Comparison of ENCODE assay signal across 11 cellular contexts in the genomic region with DNA sequence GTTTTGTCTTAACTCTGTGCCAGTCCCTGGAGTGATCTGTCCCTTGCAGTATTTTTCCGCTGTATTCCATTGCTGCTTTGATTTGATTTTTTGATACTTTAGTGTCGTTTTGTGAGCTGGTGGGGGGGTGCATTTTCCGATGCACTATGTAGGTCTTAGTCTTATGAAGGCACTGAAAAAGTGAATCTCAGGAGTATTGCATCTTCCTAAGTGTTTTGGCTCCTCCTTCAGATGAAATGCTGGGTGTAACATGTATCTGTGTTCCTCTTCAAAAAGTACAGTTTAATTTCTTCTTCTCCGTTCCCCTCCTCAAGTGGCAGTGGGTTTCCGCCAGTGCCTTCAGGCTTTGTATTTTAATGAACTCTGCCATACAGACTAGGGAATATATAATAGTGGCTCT.
A peak's percentile ranks its signal among the peaks of the same experiment; 100 is the strongest.
DNase-seq lines count a peak whose midpoint lies in the region; ATAC-seq and TF ChIP-seq lines count a peak whose summit lies in the region.
"Had no signal": no experiment of that assay in that cellular context is flagged by ENCODE, and none has a peak within 500 bp of the region (broad histone marks: within the 10 kb centered on the region; RNA-seq: fewer than 3 reads in every experiment).

No MANE protein-coding gene starts in this region.

- CTCF ChIA-PET in OCI-LY7 (lab: Charles Lee; ENCODE audit: unreplicated experiment) = no interaction called here
- CTCF ChIA-PET in naive thymus-derived CD4-positive, alpha-beta T cell (lab: Charles Lee) = no interaction called here

- H3K27ac Mint-ChIP-seq in naive thymus-derived CD4-positive, alpha-beta T cell = no peak overlapping the region
- H3K27ac Mint-ChIP-seq: activated CD4-positive, alpha-beta T cell treated with anti-CD3 and anti-CD28 coated beads for 36 hours; brain; CD4-positive, alpha-beta T cell had no signal

- peaks cover 0 to 14% (median 2%) of the 10 kb centered on the region in 12 donors for H3K4me1 ChIP-seq in heart left ventricle
- no peaks in the 10 kb centered on the region for H3K4me1 ChIP-seq in right atrium auricular region
- H3K4me1 ChIP-seq in OCI-LY7 (ENCODE audit: insufficient read depth, low read length, poor library complexity, severe bottlenecking) = peaks cover 5% of the 10 kb centered on the region
- H3K4me1 ChIP-seq in subcutaneous abdominal adipose tissue (ENCODE audit: control insufficient read depth in 5 of 5, insufficient read depth in 5 of 5, low read length in 5 of 5) = peaks cover 0 to 6% (median 0%) of the 10 kb centered on the region in 5 donors
- H3K4me1 ChIP-seq in testis = no peaks in the 10 kb centered on the region
- H3K4me1 ChIP-seq in naive thymus-derived CD4-positive, alpha-beta T cell (ENCODE audit: control insufficient read depth in 2 of 2, insufficient read depth in 2 of 2, low read length in 2 of 2) = no peaks in the 10 kb centered on the region

- H3K9me2 ChIP-seq in OCI-LY7 (ENCODE audit: insufficient read depth, low read length) = no peaks in the 10 kb centered on the region

- H3K4me1 Mint-ChIP-seq in naive thymus-derived CD4-positive, alpha-beta T cell = peaks cover 0 to 5% (median 0%) of the 10 kb centered on the region in 7 donors
- H3K4me1 Mint-ChIP-seq: brain had no signal

- H3K4me2 ChIP-seq in OCI-LY7 (ENCODE audit: low read length) = no peak overlapping the region

- H3K9ac ChIP-seq in subcutaneous abdominal adipose tissue (ENCODE audit: low read length in 5 of 5) = no peak overlapping the region

- H3K36me3 ChIP-seq in heart left ventricle (no peaks in the 10 kb centered on the region), right atrium auricular region (no peaks in the 10 kb centered on the region), OCI-LY7 (ENCODE audit: insufficient read depth, low read length) (no peaks in the 10 kb centered on the region), subcutaneous abdominal adipose tissue (ENCODE audit: control insufficient read depth in 5 of 5, insufficient read depth in 5 of 5, low read length in 5 of 5) (no peaks in the 10 kb centered on the region), testis (ENCODE audit: low read depth, missing control alignments) (no peaks in the 10 kb centered on the region)
- H3K36me3 ChIP-seq in naive thymus-derived CD4-positive, alpha-beta T cell (ENCODE audit: control insufficient read depth in 2 of 3, insufficient read depth in 3 of 3, low read length in 3 of 3) = no peaks in the 10 kb centered on the region

- TF ChIP-seq CTCF in heart left ventricle (IDR thresholded peaks at IDR 0.05) (no peak), right atrium auricular region (IDR thresholded peaks at IDR 0.05) (no peak), OCI-LY7 (conservative IDR thresholded peaks at IDR 0.05; ENCODE audit: low read length) (no peak), epithelial cell of proximal tubule (conservative IDR thresholded peaks at IDR 0.05; ENCODE audit: low read depth, low read length) (peak; percentile 26), testis (IDR thresholded peaks at IDR 0.05) (no peak)

- intact Hi-C loops in heart left ventricle (cut with DNase I) = loop anchor here in 3 of 10 donors (5.0 to 10.0 kb wide), 3 partner anchors 67 to 627 kb away; no protein-coding TSS in a partner anchor
- intact Hi-C loops in OCI-LY7 (cut with micrococcal nuclease; ENCODE audit: unreplicated experiment) = no loop called here
- intact Hi-C loops in testis (cut with DNase I; ENCODE audit: low total_unique reads) = no loop called here
- intact Hi-C loops in naive thymus-derived CD4-positive, alpha-beta T cell (cut with micrococcal nuclease) = no loop called here

- no peak for TF ChIP-seq POLR2A in heart left ventricle (IDR thresholded peaks at IDR 0.05)
- no peak for TF ChIP-seq POLR2A in testis (IDR thresholded peaks at IDR 0.05)

- H3K27me3 ChIP-seq in heart left ventricle (no peaks in the 10 kb centered on the region), right atrium auricular region (no peaks in the 10 kb centered on the region), subcutaneous abdominal adipose tissue (ENCODE audit: control insufficient read depth in 5 of 5, insufficient read depth in 4 of 5, low read length in 5 of 5) (no peaks in the 10 kb centered on the region), testis (no peaks in the 10 kb centered on the region)
- H3K27me3 ChIP-seq in naive thymus-derived CD4-positive, alpha-beta T cell (ENCODE audit: control insufficient read depth in 2 of 2, insufficient read depth in 2 of 2, low read length in 2 of 2) = no peaks in the 10 kb centered on the region

- DNase-seq in heart left ventricle (no peak), right atrium auricular region (ENCODE audit: low spot score) (no peak), OCI-LY7 (ENCODE audit: low spot score) (no peak), epithelial cell of proximal tubule (ENCODE audit: low read depth) (no peak), testis (no peak)
- no peak for DNase-seq in naive thymus-derived CD4-positive, alpha-beta T cell
- DNase-seq: activated CD4-positive, alpha-beta T cell treated with anti-CD3 and anti-CD28 coated beads for 36 hours; CD4-positive, alpha-beta T cell had no signal

- H3K27ac ChIP-seq in heart left ventricle (peak overlapping the region in 11 of 12 donors; percentile 5 to 61 (median 50)), right atrium auricular region (no peak overlapping the region), OCI-LY7 (ENCODE audit: low read depth, low read length, poor library complexity, severe bottlenecking) (no peak overlapping the region), subcutaneous abdominal adipose tissue (ENCODE audit: low read depth, low read length) (peak overlapping the region; percentile 58), testis (no peak overlapping the region)
- no peak overlapping the region for H3K27ac ChIP-seq in naive thymus-derived CD4-positive, alpha-beta T cell (ENCODE audit: low read depth, low read length)

- 77 to 89% (median 82%) methylated on average over 5 of the region's 5 CpGs for WGBS in heart left ventricle, 4 donors
- whole genome bisulfite sequencing in testis, 2 donors = 89 to 92% methylated on average over 5 of the region's 5 CpGs

- POLR2A ChIA-PET in OCI-LY7 (lab: Charles Lee) = no interaction called here
- POLR2A ChIA-PET in naive thymus-derived CD4-positive, alpha-beta T cell (lab: Charles Lee) = no interaction called here

- peaks cover 0 to 15% (median 0%) of the 10 kb centered on the region in 5 donors for H3K27me3 Mint-ChIP-seq in naive thymus-derived CD4-positive, alpha-beta T cell
- H3K27me3 Mint-ChIP-seq: activated CD4-positive, alpha-beta T cell treated with anti-CD3 and anti-CD28 coated beads for 36 hours; CD4-positive, alpha-beta T cell had no signal

- H3K9me3 ChIP-seq in heart left ventricle (peaks cover 0 to 22% (median 10%) of the 10 kb centered on the region in 12 donors), right atrium auricular region (peaks cover 0 to 14% of the 10 kb centered on the region in 2 donors), OCI-LY7 (ENCODE audit: low read length) (peaks cover 12% of the 10 kb centered on the region; the same call in 1 of the 2 replicates), subcutaneous abdominal adipose tissue (ENCODE audit: control insufficient read depth in 5 of 5, low read length in 5 of 5) (peaks cover 0 to 3% (median 0%) of the 10 kb centered on the region in 5 donors), testis (no peaks in the 10 kb centered on the region)
- no peaks in the 10 kb centered on the region for H3K9me3 ChIP-seq in naive thymus-derived CD4-positive, alpha-beta T cell (ENCODE audit: control insufficient read depth in 2 of 3, low read length in 3 of 3)

- no peaks in the 10 kb centered on the region for H4K20me1 ChIP-seq in OCI-LY7 (ENCODE audit: insufficient read depth, low read length)

- peaks cover 0 to 5% (median 0%) of the 10 kb centered on the region in 5 donors for H3K36me3 Mint-ChIP-seq in naive thymus-derived CD4-positive, alpha-beta T cell

- ATAC-seq in heart left ventricle = no peak
- ATAC-seq in naive thymus-derived CD4-positive, alpha-beta T cell = no peak
- no peak for ATAC-seq in HG03108 (IDR thresholded peaks at IDR 0.05; ENCODE audit: unreplicated experiment)
- ATAC-seq: activated CD4-positive, alpha-beta T cell treated with anti-CD3 and anti-CD28 coated beads for 36 hours had no signal

- H3K79me2 ChIP-seq in OCI-LY7 (ENCODE audit: insufficient read depth, low read depth, low read length) = no peaks in the 10 kb centered on the region

- peaks cover 0 to 22% (median 10%) of the 10 kb centered on the region in 11 donors for H3K9me3 Mint-ChIP-seq in naive thymus-derived CD4-positive, alpha-beta T cell
- H3K9me3 Mint-ChIP-seq: CD4-positive, alpha-beta T cell had no signal

- H3K4me3 ChIP-seq in heart left ventricle = no peak overlapping the region
- H3K4me3 ChIP-seq in right atrium auricular region = no peak overlapping the region
- H3K4me3 ChIP-seq in OCI-LY7 (ENCODE audit: low read depth, low read length, poor library complexity, severe bottlenecking) = no peak overlapping the region
- no peak overlapping the region for H3K4me3 ChIP-seq in epithelial cell of proximal tubule (ENCODE audit: low read depth, low read length)
- H3K4me3 ChIP-seq in subcutaneous abdominal adipose tissue (ENCODE audit: low read depth in 1 of 5, low read length in 5 of 5) = no peak overlapping the region
- H3K4me3 ChIP-seq in testis = no peak overlapping the region
- no peak overlapping the region for H3K4me3 ChIP-seq in naive thymus-derived CD4-positive, alpha-beta T cell (ENCODE audit: low read length)

- peak overlapping the region; percentile 81; the same call in 1 of the 2 replicates for H2AFZ ChIP-seq in OCI-LY7 (ENCODE audit: low read length)

- H3K4me3 Mint-ChIP-seq in naive thymus-derived CD4-positive, alpha-beta T cell = no peak overlapping the region
- H3K4me3 Mint-ChIP-seq: activated CD4-positive, alpha-beta T cell treated with anti-CD3 and anti-CD28 coated beads for 36 hours; brain; CD4-positive, alpha-beta T cell had no signal

- BruUV-seq in OCI-LY7 (replicated peaks; lab: Mats Ljungman, UMichigan) = no TSS peak

Comparison
In these comparisons a context has a peak if more than half of its experiments do, and no peak if none do; other contexts are left out.
1. H3K27ac ChIP-seq: peak in heart left ventricle (11 of 12) and subcutaneous abdominal adipose tissue (single experiment); none in right atrium auricular region (0 of 2), OCI-LY7 (single experiment), testis (0 of 2) and naive thymus-derived CD4-positive, alpha-beta T cell (single experiment).